8 cellular contexts compared by ENCODE assay signal in the genomic region with DNA sequence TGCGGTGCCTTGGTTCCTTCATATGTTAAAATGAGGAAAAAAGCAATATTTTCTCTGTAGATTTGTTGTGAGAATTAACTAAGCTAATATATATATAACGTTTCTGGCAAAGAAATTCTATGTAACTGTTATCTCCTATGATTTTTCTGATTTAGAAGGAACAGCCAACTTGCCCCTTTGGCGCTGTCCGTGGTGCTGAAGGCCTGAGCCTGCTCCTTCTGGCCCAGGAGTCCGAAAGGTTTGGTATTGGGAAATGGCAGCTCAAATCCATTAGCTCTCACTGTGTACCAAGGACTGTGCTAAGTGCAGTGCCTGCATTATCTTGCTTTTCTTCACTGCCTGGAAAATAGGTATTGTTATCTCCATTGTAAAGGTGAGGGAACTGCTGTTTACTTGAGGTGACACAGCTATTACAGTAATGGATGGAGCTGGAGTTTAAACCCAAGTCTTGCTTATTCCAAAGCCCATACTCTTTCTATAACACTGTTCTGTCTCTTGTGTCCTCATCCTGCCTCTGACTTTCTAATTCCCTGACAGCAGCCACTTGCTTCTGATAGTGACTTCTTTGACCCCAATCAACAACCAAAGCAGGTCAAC. TPM values are rescaled to one million over a fixed set of nuclear protein-coding genes. Genes with fewer than 3 reads are reported as not detected.
DNase-seq lines count a peak whose midpoint lies in the region; ATAC-seq and TF ChIP-seq lines count a peak whose summit lies in the region.

No MANE protein-coding gene starts in this region.

- H2AFZ ChIP-seq in GM23248 = no peak overlapping the region

- H3K36me3 ChIP-seq in GM23248 (ENCODE audit: low read depth) (no peaks in the 10 kb centered on the region), ovary (no peaks in the 10 kb centered on the region)

- no peak for ATAC-seq in GM19452 (IDR thresholded peaks at IDR 0.05; ENCODE audit: unreplicated experiment)
- no peak for ATAC-seq in activated CD4-positive, CD25-positive, alpha-beta regulatory T cell treated with anti-CD3 and anti-CD28 coated beads, Interleukin-2, amount 50 U/mL, for 24 hours

- no peaks in the 10 kb centered on the region for H3K9me2 ChIP-seq in GM23248 (ENCODE audit: insufficient read depth)

- H3F3A ChIP-seq in GM23248 (ENCODE audit: insufficient read depth) = no peaks in the 10 kb centered on the region

- TF ChIP-seq CTCF in cardiac fibroblast (IDR thresholded peaks at IDR 0.05; ENCODE audit: low read depth, low read length) = no peak
- no peak for TF ChIP-seq CTCF in ovary (IDR thresholded peaks at IDR 0.05)

- H3K4me3 ChIP-seq in GM23248 (no peak overlapping the region), cardiac fibroblast (replicated peaks in 1 of 2; ENCODE audit: low read depth in 2 of 2, low read length in 2 of 2) (no peak overlapping the region), ovary (no peak overlapping the region)

- WGBS in GM23248 (ENCODE audit: low coverage in 1 of 2, low lambda C conversion rate in 2 of 2, missing lambda C conversion rate in 2 of 2), 2 experiments = 24% methylated on average over 5 of the region's 5 CpGs
- WGBS in ovary, 3 donors = 29 to 36% (median 31%) methylated on average over 5 of the region's 5 CpGs

- intact Hi-C loops in ovary (cut with DNase I) = no loop called here

- H3K27me3 ChIP-seq in GM23248 (replicated peaks; ENCODE audit: insufficient read depth) (no peaks in the 10 kb centered on the region), ovary (no peaks in the 10 kb centered on the region)

- H3K27ac ChIP-seq in GM23248 = no peak overlapping the region
- no peak overlapping the region for H3K27ac ChIP-seq in ovary

- TF ChIP-seq POLR2A in ovary (IDR thresholded peaks at IDR 0.05) = no peak

- no peaks in the 10 kb centered on the region for H3K4me1 ChIP-seq in GM23248 (ENCODE audit: insufficient read depth)
- no peaks in the 10 kb centered on the region for H3K4me1 ChIP-seq in ovary (ENCODE audit: insufficient read depth)

- H3K9me3 ChIP-seq in GM23248 (ENCODE audit: low read depth) = no peaks in the 10 kb centered on the region
- H3K9me3 ChIP-seq in ovary = no peaks in the 10 kb centered on the region

- in situ Hi-C loops in GM23248 (cut with MboI) = no loop called here

- H4K20me1 ChIP-seq in GM23248 (ENCODE audit: insufficient read depth) = no peaks in the 10 kb centered on the region

- H3K9ac ChIP-seq in GM23248 = no peak overlapping the region

- DNase-seq in GM23248 (peak; percentile 49), OCI-M1 (lab: John Stamatoyannopoulos, UW) (peak; percentile 59), cardiac fibroblast (ENCODE audit: low read depth in 2 of 2) (peak; percentile 31 to 34), ovary (peak in 3 of 5 donors; percentile 40 to 61 (median 53)), GM19240 (ENCODE audit: insufficient read length, low spot score) (no peak), NCI-H69 (lab: John Stamatoyannopoulos, UW) (no peak)

- no peak overlapping the region for H3K4me2 ChIP-seq in GM23248 (ENCODE audit: unreplicated experiment)

- TF ChIP-seq EP300 in ovary (IDR thresholded peaks at IDR 0.05) = no peak

- H3K79me2 ChIP-seq in GM23248 (ENCODE audit: insufficient read depth) = no peaks in the 10 kb centered on the region

RNA-seq across cellular contexts. Expression of a gene that starts 52.2 kb away (rescaled TPM):
- total RNA-seq in GM23248 (2014; rRNA removed; shearing (Covaris generic)) = not detected in 2 replicates
- not detected in 2 replicates for polyA plus RNA-seq in GM23248 (2016; fragmentation: Nextera tagmentation; extraction: Ambion mirVana)
- under 1 TPM in 4 of 7 donors, not detected in 3; 0.10 to 0.23 (median 0.17) TPM for total RNA-seq in ovary
- polyA plus RNA-seq in ovary = not detected

Comparison
In these comparisons a context has a peak if more than half of its experiments do, and no peak if none do; other contexts are left out.
1. DNase-seq: peak in GM23248 (single experiment), OCI-M1 (single experiment), cardiac fibroblast (2 of 2) and ovary (3 of 5); none in GM19240 (single experiment) and NCI-H69 (single experiment).